ENCODE assay signal across 16 cellular contexts in genomic region chr10:96454184-96454583, GRCh38. TPM values are rescaled to one million over a fixed set of nuclear protein-coding genes. Genes with fewer than 3 reads are reported as not detected.
A peak's percentile ranks its signal among the peaks of the same experiment; 100 is the strongest.
DNase-seq lines count a peak whose midpoint lies in the region; ATAC-seq and TF ChIP-seq lines count a peak whose summit lies in the region.
"Had no signal": no experiment of that assay in that cellular context is flagged by ENCODE, and none has a peak within 500 bp of the region (broad histone marks: within the 10 kb centered on the region; RNA-seq: fewer than 3 reads in every experiment).

No MANE protein-coding gene starts in this region.

- H3K9me3 Mint-ChIP-seq in WTC11 (no peaks in the 10 kb centered on the region), osteocyte (ENCODE audit: unreplicated experiment) (no peaks in the 10 kb centered on the region)
- H3K9me3 Mint-ChIP-seq: CD4-positive, alpha-beta T cell; HFFc6 had no signal

- CTCF ChIA-PET in WTC11 (lab: Charles Lee) = interaction anchor here (0.8 kb wide), 1 partner anchor 84 kb away, joined by 3 read pairs; no protein-coding TSS in a partner anchor

- TF ChIP-seq CTCF in WTC11 (IDR thresholded peaks at IDR 0.05) (no peak), osteocyte (IDR thresholded peaks at IDR 0.05) (no peak)

- no peaks in the 10 kb centered on the region for H3K27me3 Mint-ChIP-seq in WTC11 (ENCODE audit: low read depth)
- peaks cover 16% of the 10 kb centered on the region for H3K27me3 Mint-ChIP-seq in osteocyte (ENCODE audit: unreplicated experiment)

- no peak for ATAC-seq in WTC11
- ATAC-seq in GM21717 (IDR thresholded peaks at IDR 0.05; ENCODE audit: unreplicated experiment) = no peak
- ATAC-seq: A549, K562 had no signal

- H3K27ac Mint-ChIP-seq in WTC11 = 0 out of 2 replicates have a peak overlapping the region, but pooled peaks have one; percentile 27
- H3K27ac Mint-ChIP-seq in osteocyte (ENCODE audit: unreplicated experiment) = no peak overlapping the region
- H3K27ac Mint-ChIP-seq: CD4-positive, alpha-beta T cell; HFFc6 had no signal

- POLR2A ChIA-PET in WTC11 (lab: Charles Lee) = no interaction called here

- H3K4me1 Mint-ChIP-seq in WTC11 (peaks cover 66% of the 10 kb centered on the region), osteocyte (ENCODE audit: unreplicated experiment) (no peaks in the 10 kb centered on the region)

- H3K4me3 Mint-ChIP-seq in WTC11 = no peak overlapping the region
- no peak overlapping the region for H3K4me3 Mint-ChIP-seq in osteocyte (ENCODE audit: unreplicated experiment)
- H3K4me3 Mint-ChIP-seq: CD4-positive, alpha-beta T cell; HFFc6 had no signal

- H3K36me3 Mint-ChIP-seq in WTC11 (no peaks in the 10 kb centered on the region), osteocyte (ENCODE audit: unreplicated experiment) (no peaks in the 10 kb centered on the region)

- DNase-seq in ELF-1 (ENCODE audit: low read depth, low spot score) (peak; percentile 75), WTC11 (ENCODE audit: low spot score) (no peak), islet precursor cell (peak; percentile 59), osteocyte (ENCODE audit: extremely low spot score, unreplicated experiment) (peak; percentile 60), putamen (ENCODE audit: low spot score) (no peak)
- no peak for DNase-seq in activated naive CD4-positive, alpha-beta T cell treated with Interleukin-2 at 50 U/mL for 16 hours
- DNase-seq: AML-193; Caco-2; CD4-positive, alpha-beta T cell; GDM1; HCEC 1CT; HFFc6; IMR-90 had no signal

TF ChIP-seq in WTC11, 78 proteins besides CTCF, POLR2A, EP300 and RAD21:
- TF ChIP-seq SMAD4 (CRISPR knock-in tag; IDR thresholded peaks at IDR 0.05) = no peak
- TF ChIP-seq ZNF263 (CRISPR knock-in tag; IDR thresholded peaks at IDR 0.05; ENCODE audit: low read depth) = no peak
- TF ChIP-seq, protein P1, sequence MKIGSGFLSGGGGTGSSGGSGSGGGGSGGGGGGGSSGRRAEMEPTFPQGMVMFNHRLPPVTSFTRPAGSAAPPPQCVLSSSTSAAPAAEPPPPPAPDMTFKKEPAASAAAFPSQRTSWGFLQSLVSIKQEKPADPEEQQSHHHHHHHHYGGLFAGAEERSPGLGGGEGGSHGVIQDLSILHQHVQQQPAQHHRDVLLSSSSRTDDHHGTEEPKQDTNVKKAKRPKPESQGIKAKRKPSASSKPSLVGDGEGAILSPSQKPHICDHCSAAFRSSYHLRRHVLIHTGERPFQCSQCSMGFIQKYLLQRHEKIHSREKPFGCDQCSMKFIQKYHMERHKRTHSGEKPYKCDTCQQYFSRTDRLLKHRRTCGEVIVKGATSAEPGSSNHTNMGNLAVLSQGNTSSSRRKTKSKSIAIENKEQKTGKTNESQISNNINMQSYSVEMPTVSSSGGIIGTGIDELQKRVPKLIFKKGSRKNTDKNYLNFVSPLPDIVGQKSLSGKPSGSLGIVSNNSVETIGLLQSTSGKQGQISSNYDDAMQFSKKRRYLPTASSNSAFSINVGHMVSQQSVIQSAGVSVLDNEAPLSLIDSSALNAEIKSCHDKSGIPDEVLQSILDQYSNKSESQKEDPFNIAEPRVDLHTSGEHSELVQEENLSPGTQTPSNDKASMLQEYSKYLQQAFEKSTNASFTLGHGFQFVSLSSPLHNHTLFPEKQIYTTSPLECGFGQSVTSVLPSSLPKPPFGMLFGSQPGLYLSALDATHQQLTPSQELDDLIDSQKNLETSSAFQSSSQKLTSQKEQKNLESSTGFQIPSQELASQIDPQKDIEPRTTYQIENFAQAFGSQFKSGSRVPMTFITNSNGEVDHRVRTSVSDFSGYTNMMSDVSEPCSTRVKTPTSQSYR (CRISPR knock-in tag; IDR thresholded peaks at IDR 0.05) = no peak
- TF ChIP-seq ZNF219 (CRISPR knock-in tag; IDR thresholded peaks at IDR 0.05; ENCODE audit: borderline replicate concordance) = no peak
- TF ChIP-seq MLX (CRISPR knock-in tag; IDR thresholded peaks at IDR 0.05) = no peak
- no peak for TF ChIP-seq ZNF532 (CRISPR knock-in tag; IDR thresholded peaks at IDR 0.05; ENCODE audit: borderline replicate concordance)
- no peak for TF ChIP-seq ATF1 (CRISPR knock-in tag; IDR thresholded peaks at IDR 0.05)
- TF ChIP-seq FOXP4 (CRISPR knock-in tag; IDR thresholded peaks at IDR 0.05) = no peak
- no peak for TF ChIP-seq ZNF396 (CRISPR knock-in tag; IDR thresholded peaks at IDR 0.05; ENCODE audit: borderline replicate concordance)
- no peak for TF ChIP-seq ETV6 (CRISPR knock-in tag; IDR thresholded peaks at IDR 0.05)
- TF ChIP-seq ATF3 (CRISPR knock-in tag; conservative IDR thresholded peaks at IDR 0.05) = no peak

RNA-seq across cellular contexts. Expression of gene TLL2, which starts 59.5 kb away (rescaled TPM):
- total RNA-seq in WTC11 (2021) (9.1 to 9.2 TPM (median 9.1 TPM) in 3 replicates), osteocyte (0.18 TPM in 1 of 2 replicates, not detected in the other)
- total RNA-seq: CD4-positive, alpha-beta T cell had no signal

Comparison
In these comparisons a context has a peak if more than half of its experiments do, and no peak if none do; other contexts are left out.
1. DNase-seq: peak in ELF-1 (single experiment), islet precursor cell (single experiment) and osteocyte (single experiment); none in WTC11 (single experiment), activated naive CD4-positive, alpha-beta T cell treated with Interleukin-2 at 50 U/mL for 16 hours (single experiment) and putamen (single experiment).